24 cellular contexts compared by ENCODE assay signal in the genomic region with DNA sequence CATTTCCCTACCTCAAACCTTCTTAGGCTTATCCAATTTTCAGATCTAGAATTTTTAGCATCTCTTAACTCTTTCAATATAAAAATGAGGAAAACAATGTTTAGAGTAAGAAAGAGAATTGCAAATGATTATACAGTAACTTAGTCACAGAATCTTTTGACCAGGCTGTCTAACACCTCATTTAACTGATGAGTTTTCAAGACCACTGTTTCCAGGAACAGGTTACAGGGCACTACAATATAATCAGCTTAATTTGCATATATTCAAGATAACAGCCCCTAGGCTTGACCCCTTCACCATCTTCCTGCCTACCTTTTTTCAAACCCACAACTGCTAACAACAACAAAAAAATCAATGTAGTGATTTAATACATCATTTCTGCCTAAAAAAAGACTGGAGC. TPM values are rescaled to one million over a fixed set of nuclear protein-coding genes. Genes with fewer than 3 reads are reported as not detected.
DNase-seq lines count a peak whose midpoint lies in the region; ATAC-seq and TF ChIP-seq lines count a peak whose summit lies in the region.
"Had no signal": no experiment of that assay in that cellular context is flagged by ENCODE, and none has a peak within 500 bp of the region (broad histone marks: within the 10 kb centered on the region; RNA-seq: fewer than 3 reads in every experiment).

No MANE protein-coding gene starts in this region.

- intact Hi-C loops in esophagus squamous epithelium (cut with DNase I) = no loop called here

- TF ChIP-seq CTCF in WTC11 (IDR thresholded peaks at IDR 0.05) = no peak
- TF ChIP-seq CTCF in esophagus squamous epithelium (IDR thresholded peaks at IDR 0.05) = no peak

- H3K27ac Mint-ChIP-seq in WTC11 = peak overlapping the region; percentile 50
- H3K27ac Mint-ChIP-seq: CD8-positive, alpha-beta T cell had no signal

- H3K4me1 ChIP-seq in BLaER1 (peaks cover 60% of the 10 kb centered on the region), esophagus squamous epithelium (peaks cover 28 to 73% (median 45%) of the 10 kb centered on the region in 3 donors)
- H3K4me1 ChIP-seq: HAP-1 had no signal

- H3K4me3 ChIP-seq in BLaER1 = no peak overlapping the region
- peak overlapping the region in 1 of 4 donors; percentile 7 for H3K4me3 ChIP-seq in esophagus squamous epithelium
- H3K4me3 ChIP-seq in skin epidermis = no peak overlapping the region
- H3K4me3 ChIP-seq: HAP-1, SK-N-MC, spleen had no signal

- H3K27ac ChIP-seq in BLaER1 (no peak overlapping the region), esophagus squamous epithelium (peak overlapping the region; percentile 81 to 92 (median 88)), skin epidermis (peak overlapping the region in 11 of 21 experiments; percentile 11 to 87 (median 63))
- H3K27ac ChIP-seq: HL-60, SK-N-MC had no signal

- H3K27me3 ChIP-seq in BLaER1 (no peaks in the 10 kb centered on the region), esophagus squamous epithelium (no peaks in the 10 kb centered on the region)
- H3K27me3 ChIP-seq: spleen had no signal

- H3K9me3 ChIP-seq in BLaER1 (no peaks in the 10 kb centered on the region), esophagus squamous epithelium (no peaks in the 10 kb centered on the region)
- H3K9me3 ChIP-seq: HAP-1, spleen had no signal

- H3K4me2 ChIP-seq in BLaER1 = peak overlapping the region; percentile 65; the same call in 1 of the 2 replicates

- H3K27me3 Mint-ChIP-seq in WTC11 (ENCODE audit: low read depth) = no peaks in the 10 kb centered on the region
- H3K27me3 Mint-ChIP-seq: effector memory CD8-positive, alpha-beta T cell; naive thymus-derived CD8-positive, alpha-beta T cell had no signal

- no peak overlapping the region for H3K9ac ChIP-seq in BLaER1

- peaks cover 8% of the 10 kb centered on the region for H3K36me3 Mint-ChIP-seq in WTC11

- no peak overlapping the region for H3K4me3 Mint-ChIP-seq in WTC11
- H3K4me3 Mint-ChIP-seq: CD8-positive, alpha-beta T cell; effector memory CD8-positive, alpha-beta T cell; naive thymus-derived CD8-positive, alpha-beta T cell had no signal

- ATAC-seq in WTC11 (no peak), GM21367 (IDR thresholded peaks at IDR 0.05; ENCODE audit: unreplicated experiment) (no peak), HG02973 (IDR thresholded peaks at IDR 0.05; ENCODE audit: unreplicated experiment) (no peak)
- ATAC-seq: CD8-positive, alpha-beta T cell; effector memory CD8-positive, alpha-beta T cell; naive thymus-derived CD8-positive, alpha-beta T cell had no signal

- TF ChIP-seq POLR2A in esophagus squamous epithelium (IDR thresholded peaks at IDR 0.05) = no peak

- DNase-seq in WTC11 (ENCODE audit: low spot score) (no peak), esophagus squamous epithelium (lab: John Stamatoyannopoulos, UW) (no peak), NCI-H128 (lab: John Stamatoyannopoulos, UW; ENCODE audit: unreplicated experiment) (no peak), OCI-M2 (lab: John Stamatoyannopoulos, UW; ENCODE audit: unreplicated experiment) (no peak)
- DNase-seq: activated naive CD4-positive, alpha-beta T cell; amygdala; CD8-positive, alpha-beta T cell; DMS53; effector memory CD8-positive, alpha-beta T cell; hippocampal formation; naive thymus-derived CD8-positive, alpha-beta T cell; NCI-H187 treated with DMSO at 0.1 percent for 48 hours; NCI-H446; spleen; stimulated activated CD4-positive, alpha-beta T cell treated with anti-CD3 and anti-CD28 coated beads, Interleukin-4, amount 100 ng/mL, for 4 hours; substantia nigra had no signal

- peaks cover 54% of the 10 kb centered on the region for H4K20me1 ChIP-seq in BLaER1

- H3K9me3 Mint-ChIP-seq in WTC11 = no peaks in the 10 kb centered on the region
- H3K9me3 Mint-ChIP-seq: CD8-positive, alpha-beta T cell; effector memory CD8-positive, alpha-beta T cell; naive thymus-derived CD8-positive, alpha-beta T cell had no signal

- CTCF ChIA-PET in WTC11 (lab: Charles Lee) = interaction anchor here (1.0 to 2.0 kb wide), 3 partner anchors 10 to 42 kb away, joined by 3 to 11 read pairs (median 4); no protein-coding TSS in a partner anchor

- peaks cover 31% of the 10 kb centered on the region for H3K4me1 Mint-ChIP-seq in WTC11

- peaks cover 53% of the 10 kb centered on the region for H3K36me3 ChIP-seq in BLaER1
- peaks cover 0 to 25% (median 0%) of the 10 kb centered on the region in 3 donors for H3K36me3 ChIP-seq in esophagus squamous epithelium

- POLR2A ChIA-PET in WTC11 (lab: Charles Lee) = interaction anchor here (0.5 kb wide), 1 partner anchor 148 kb away, joined by 3 read pairs; no protein-coding TSS in a partner anchor

TF ChIP-seq in WTC11, 78 proteins besides CTCF, POLR2A, EP300 and RAD21:
- TF ChIP-seq, protein P1, sequence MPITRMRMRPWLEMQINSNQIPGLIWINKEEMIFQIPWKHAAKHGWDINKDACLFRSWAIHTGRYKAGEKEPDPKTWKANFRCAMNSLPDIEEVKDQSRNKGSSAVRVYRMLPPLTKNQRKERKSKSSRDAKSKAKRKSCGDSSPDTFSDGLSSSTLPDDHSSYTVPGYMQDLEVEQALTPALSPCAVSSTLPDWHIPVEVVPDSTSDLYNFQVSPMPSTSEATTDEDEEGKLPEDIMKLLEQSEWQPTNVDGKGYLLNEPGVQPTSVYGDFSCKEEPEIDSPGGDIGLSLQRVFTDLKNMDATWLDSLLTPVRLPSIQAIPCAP (CRISPR knock-in tag; IDR thresholded peaks at IDR 0.05) = no peak
- TF ChIP-seq JUN (CRISPR knock-in tag; IDR thresholded peaks at IDR 0.05) (no peak), GRHL2 (CRISPR knock-in tag; IDR thresholded peaks at IDR 0.05; ENCODE audit: insufficient replicate concordance, severe bottlenecking) (no peak), ATF1 (CRISPR knock-in tag; IDR thresholded peaks at IDR 0.05) (no peak), FOXJ3 (CRISPR knock-in tag; IDR thresholded peaks at IDR 0.05; ENCODE audit: borderline replicate concordance) (no peak), SOX15 (CRISPR knock-in tag; IDR thresholded peaks at IDR 0.05) (no peak), ZNF138 (CRISPR knock-in tag; conservative IDR thresholded peaks at IDR 0.05) (no peak), ZNF263 (CRISPR knock-in tag; IDR thresholded peaks at IDR 0.05; ENCODE audit: low read depth) (no peak), JAZF1 (CRISPR knock-in tag; IDR thresholded peaks at IDR 0.05) (no peak)
- TF ChIP-seq, protein P2, sequence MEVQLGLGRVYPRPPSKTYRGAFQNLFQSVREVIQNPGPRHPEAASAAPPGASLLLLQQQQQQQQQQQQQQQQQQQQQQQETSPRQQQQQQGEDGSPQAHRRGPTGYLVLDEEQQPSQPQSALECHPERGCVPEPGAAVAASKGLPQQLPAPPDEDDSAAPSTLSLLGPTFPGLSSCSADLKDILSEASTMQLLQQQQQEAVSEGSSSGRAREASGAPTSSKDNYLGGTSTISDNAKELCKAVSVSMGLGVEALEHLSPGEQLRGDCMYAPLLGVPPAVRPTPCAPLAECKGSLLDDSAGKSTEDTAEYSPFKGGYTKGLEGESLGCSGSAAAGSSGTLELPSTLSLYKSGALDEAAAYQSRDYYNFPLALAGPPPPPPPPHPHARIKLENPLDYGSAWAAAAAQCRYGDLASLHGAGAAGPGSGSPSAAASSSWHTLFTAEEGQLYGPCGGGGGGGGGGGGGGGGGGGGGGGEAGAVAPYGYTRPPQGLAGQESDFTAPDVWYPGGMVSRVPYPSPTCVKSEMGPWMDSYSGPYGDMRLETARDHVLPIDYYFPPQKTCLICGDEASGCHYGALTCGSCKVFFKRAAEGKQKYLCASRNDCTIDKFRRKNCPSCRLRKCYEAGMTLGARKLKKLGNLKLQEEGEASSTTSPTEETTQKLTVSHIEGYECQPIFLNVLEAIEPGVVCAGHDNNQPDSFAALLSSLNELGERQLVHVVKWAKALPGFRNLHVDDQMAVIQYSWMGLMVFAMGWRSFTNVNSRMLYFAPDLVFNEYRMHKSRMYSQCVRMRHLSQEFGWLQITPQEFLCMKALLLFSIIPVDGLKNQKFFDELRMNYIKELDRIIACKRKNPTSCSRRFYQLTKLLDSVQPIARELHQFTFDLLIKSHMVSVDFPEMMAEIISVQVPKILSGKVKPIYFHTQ (CRISPR knock-in tag; IDR thresholded peaks at IDR 0.05) = no peak
- TF ChIP-seq, protein P3, sequence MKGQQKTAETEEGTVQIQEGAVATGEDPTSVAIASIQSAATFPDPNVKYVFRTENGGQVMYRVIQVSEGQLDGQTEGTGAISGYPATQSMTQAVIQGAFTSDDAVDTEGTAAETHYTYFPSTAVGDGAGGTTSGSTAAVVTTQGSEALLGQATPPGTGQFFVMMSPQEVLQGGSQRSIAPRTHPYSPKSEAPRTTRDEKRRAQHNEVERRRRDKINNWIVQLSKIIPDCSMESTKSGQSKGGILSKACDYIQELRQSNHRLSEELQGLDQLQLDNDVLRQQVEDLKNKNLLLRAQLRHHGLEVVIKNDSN (CRISPR knock-in tag; IDR thresholded peaks at IDR 0.05) = no peak

RNA-seq across cellular contexts. Expression of a gene that starts 12.7 kb away (rescaled TPM):
- total RNA-seq in WTC11 (2021) (117 to 147 TPM (median 118 TPM) in 3 replicates), esophagus squamous epithelium (100 to 1,000 TPM; 142 to 237 (median 177) TPM)

RNA-seq across cellular contexts. Expression of a gene that starts 13.0 kb away (rescaled TPM):
- 5.3 to 5.6 TPM (median 5.3 TPM) in 3 replicates for total RNA-seq in WTC11 (2021)
- total RNA-seq in esophagus squamous epithelium = 1 to 10 TPM; 2.1 to 4.2 (median 3.2) TPM

RNA-seq across cellular contexts. Expression of a gene that starts 35.4 kb away (rescaled TPM):
- total RNA-seq in WTC11 (2021) (79.4 to 84.3 TPM (median 80.4 TPM) in 3 replicates), esophagus squamous epithelium (10 to 100 TPM; 80.1 to 99.1 (median 97.7) TPM)

RNA-seq across cellular contexts. Expression of a gene that starts 38.0 kb away (rescaled TPM):
- total RNA-seq in WTC11 (2021) (not detected in 3 replicates), esophagus squamous epithelium (not detected)
- total RNA-seq: CD8-positive, alpha-beta T cell; naive thymus-derived CD8-positive, alpha-beta T cell; posterior vena cava; spleen had no signal

RNA-seq across cellular contexts. Expression of a gene that starts 44.8 kb away (rescaled TPM):
- total RNA-seq in WTC11 (2021) (60.2 to 75.4 TPM (median 66.1 TPM) in 3 replicates), esophagus squamous epithelium (10 to 100 TPM; 17.7 to 35.3 (median 23.5) TPM)
